Comparison of ENCODE assay signal across 14 cellular contexts in the genomic region with DNA sequence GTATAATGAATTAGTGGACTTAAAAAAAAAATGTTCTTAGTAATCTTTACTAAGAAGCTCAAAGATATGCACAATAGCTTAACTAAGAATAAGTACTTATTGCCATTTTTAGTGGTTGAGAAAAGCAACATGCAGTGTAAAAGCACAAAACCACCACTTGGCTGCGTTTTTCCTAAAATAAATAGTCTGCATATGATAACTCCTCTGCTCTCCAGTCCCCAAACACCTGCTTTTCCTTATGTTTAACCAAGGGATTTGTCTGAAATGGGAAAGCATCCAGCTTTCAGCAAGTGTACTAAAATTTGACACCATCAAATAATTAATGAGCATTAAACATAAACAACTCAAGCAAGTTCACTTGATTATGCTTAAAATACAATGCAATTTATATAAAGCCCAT. TPM values are rescaled to one million over a fixed set of nuclear protein-coding genes. Genes with fewer than 3 reads are reported as not detected.
DNase-seq lines count a peak whose midpoint lies in the region; ATAC-seq and TF ChIP-seq lines count a peak whose summit lies in the region.
"Had no signal": no experiment of that assay in that cellular context is flagged by ENCODE, and none has a peak within 500 bp of the region (broad histone marks: within the 10 kb centered on the region; RNA-seq: fewer than 3 reads in every experiment).

No MANE protein-coding gene starts in this region.

- peaks cover 1% of the 10 kb centered on the region for H3K27me3 Mint-ChIP-seq in glutamatergic neuron (ENCODE audit: unreplicated experiment)
- H3K27me3 Mint-ChIP-seq: activated naive CD8-positive, alpha-beta T cell treated with anti-CD3 and anti-CD28 coated beads for 36 hours had no signal

- H3K9me3 Mint-ChIP-seq in glutamatergic neuron (ENCODE audit: unreplicated experiment): no peaks in the 10 kb centered on the region
- H3K9me3 Mint-ChIP-seq: activated naive CD8-positive, alpha-beta T cell treated with anti-CD3 and anti-CD28 coated beads for 36 hours had no signal

- no peak for ATAC-seq in GM19455 (IDR thresholded peaks at IDR 0.05; ENCODE audit: unreplicated experiment)
- ATAC-seq in left ventricle myocardium superior: no peak
- ATAC-seq in HG03175 (IDR thresholded peaks at IDR 0.05; ENCODE audit: unreplicated experiment): no peak
- ATAC-seq: left colon, PC-3 had no signal

- no peaks in the 10 kb centered on the region for H3K36me3 Mint-ChIP-seq in glutamatergic neuron (ENCODE audit: unreplicated experiment)

- DNase-seq in COR-L47 (lab: John Stamatoyannopoulos, UW) (peak; percentile 62), NCI-H1417 treated with DMSO at 0.1 percent for 48 hours (lab: John Stamatoyannopoulos, UW) (peak; percentile 13), RKO (ENCODE audit: low spot score) (peak; percentile 13), glutamatergic neuron (no peak), left ventricle myocardium superior (no peak), head of caudate nucleus (no peak)
- DNase-seq: activated CD8-positive, alpha-beta memory T cell treated with anti-CD3 and anti-CD28 coated beads, Interleukin-2, amount 50 U/mL, for 4 hours; activated naive CD8-positive, alpha-beta T cell treated with anti-CD3 and anti-CD28 coated beads for 36 hours; cerebellar nuclear complex; left colon; NCI-H1048; PC-3 had no signal

- no peak for TF ChIP-seq CTCF in glutamatergic neuron (IDR thresholded peaks at IDR 0.05; ENCODE audit: partially characterized antibody, unreplicated experiment)

- intact Hi-C loops in left ventricle myocardium superior (cut with micrococcal nuclease): no loop called here
- intact Hi-C loops in head of caudate nucleus (cut with DNase I): no loop called here

- no peak overlapping the region for H3K4me3 Mint-ChIP-seq in glutamatergic neuron (ENCODE audit: unreplicated experiment)
- H3K4me3 Mint-ChIP-seq: activated naive CD8-positive, alpha-beta T cell treated with anti-CD3 and anti-CD28 coated beads for 36 hours had no signal

- peak overlapping the region; percentile 66 for H3K27ac Mint-ChIP-seq in glutamatergic neuron (ENCODE audit: unreplicated experiment)
- H3K27ac Mint-ChIP-seq: activated naive CD8-positive, alpha-beta T cell treated with anti-CD3 and anti-CD28 coated beads for 36 hours had no signal

- H3K4me1 Mint-ChIP-seq in glutamatergic neuron (ENCODE audit: low read depth, unreplicated experiment): peaks cover 5% of the 10 kb centered on the region

RNA-seq across cellular contexts. Expression of a gene that starts 41.4 kb away (rescaled TPM):
- total RNA-seq in glutamatergic neuron (ENCODE audit: unreplicated experiment) (114 TPM), left ventricle myocardium superior (26.0 TPM)

RNA-seq across cellular contexts. Expression of a gene that starts 46.7 kb away (rescaled TPM):
- total RNA-seq in glutamatergic neuron (ENCODE audit: unreplicated experiment): 104 TPM
- total RNA-seq in left ventricle myocardium superior: 30.9 TPM

Comparison
In these comparisons a context has a peak if more than half of its experiments do, and no peak if none do; other contexts are left out.
1. DNase-seq: peak in COR-L47 (single experiment), NCI-H1417 treated with DMSO at 0.1 percent for 48 hours (single experiment) and RKO (single experiment); none in glutamatergic neuron (single experiment), left ventricle myocardium superior (single experiment) and head of caudate nucleus (0 of 42).